Comparison of ENCODE assay signal across 16 cellular contexts in genomic region chr6:113742342-113742741, GRCh38.
DNase-seq lines count a peak whose midpoint lies in the region; ATAC-seq and TF ChIP-seq lines count a peak whose summit lies in the region.
"Had no signal": no experiment of that assay in that cellular context is flagged by ENCODE, and none has a peak within 500 bp of the region (broad histone marks: within the 10 kb centered on the region; RNA-seq: fewer than 3 reads in every experiment).

No MANE protein-coding gene starts in this region.

- WGBS in suprapubic skin: 91% methylated on average over 4 of the region's 4 CpGs
- 68 to 84% methylated on average over 4 of the region's 4 CpGs for WGBS in body of pancreas, 2 donors

- DNase-seq in cardiac muscle cell (ENCODE audit: low read depth in 1 of 2, low spot score in 1 of 2) (peak; percentile 49 to 92), left ventricle myocardium inferior (no peak), DMS79 (lab: John Stamatoyannopoulos, UW) (peak; percentile 52), NCI-H524 treated with DMSO at 0.1 percent for 48 hours (lab: John Stamatoyannopoulos, UW) (peak; percentile 70), suprapubic skin (ENCODE audit: low spot score in 2 of 2) (no peak), body of pancreas (no peak)
- no peak for DNase-seq in T-helper 2 cell treated with Interferon-gamma antibody and Interleukin-4, amounts not matched to agents 5 μg/mL and 100 μg/mL, for 36 hours (ENCODE audit: low spot score)
- DNase-seq: CD8-positive, alpha-beta T cell; DMS153; GDM1; GM23248 had no signal

- no peak overlapping the region for H3K27ac ChIP-seq in cardiac muscle cell
- H3K27ac ChIP-seq in left ventricle myocardium inferior (replicated peaks): no peak overlapping the region
- no peak overlapping the region for H3K27ac ChIP-seq in suprapubic skin
- H3K27ac ChIP-seq in body of pancreas: no peak overlapping the region
- H3K27ac ChIP-seq: BLaER1 treated with 17β-estradiol and CSF1 and Interleukin-3, amounts not matched to agents 10 nM and 100 nM; GM23248 had no signal

- no peak overlapping the region for H3K4me3 Mint-ChIP-seq in T-helper 2 cell treated with Interferon-gamma antibody and Interleukin-4, amounts not matched to agents 5 μg/mL and 100 μg/mL, for 36 hours
- H3K4me3 Mint-ChIP-seq: B cell; CD8-positive, alpha-beta T cell; IgD-negative memory B cell had no signal

- H3K36me3 ChIP-seq in cardiac muscle cell (no peaks in the 10 kb centered on the region), left ventricle myocardium inferior (no peaks in the 10 kb centered on the region), suprapubic skin (no peaks in the 10 kb centered on the region), body of pancreas (replicated peaks in 1 of 2; ENCODE audit: insufficient read depth in 1 of 2, low read depth in 2 of 2) (no peaks in the 10 kb centered on the region)
- H3K36me3 ChIP-seq: BLaER1 treated with 17β-estradiol and CSF1 and Interleukin-3, amounts not matched to agents 10 nM and 100 nM; HAP-1 had no signal

- no peaks in the 10 kb centered on the region for H3K9me3 ChIP-seq in cardiac muscle cell (ENCODE audit: low read depth)
- H3K9me3 ChIP-seq in left ventricle myocardium inferior (replicated peaks): no peaks in the 10 kb centered on the region
- H3K9me3 ChIP-seq in suprapubic skin: no peaks in the 10 kb centered on the region
- no peaks in the 10 kb centered on the region for H3K9me3 ChIP-seq in body of pancreas
- H3K9me3 ChIP-seq: BLaER1 treated with 17β-estradiol and CSF1 and Interleukin-3, amounts not matched to agents 10 nM and 100 nM; HAP-1 had no signal

- TF ChIP-seq EP300 in suprapubic skin (IDR thresholded peaks at IDR 0.05): no peak

- H3K4me1 ChIP-seq in cardiac muscle cell (ENCODE audit: low read depth) (peaks cover 21% of the 10 kb centered on the region), left ventricle myocardium inferior (peaks cover 4% of the 10 kb centered on the region), suprapubic skin (no peaks in the 10 kb centered on the region), body of pancreas (peaks cover 2% of the 10 kb centered on the region)
- H3K4me1 ChIP-seq: HAP-1 had no signal

- ATAC-seq in body of pancreas: no peak
- ATAC-seq: CD8-positive, alpha-beta T cell; HepG2 had no signal

- H3K27me3 Mint-ChIP-seq in T-helper 2 cell treated with Interferon-gamma antibody and Interleukin-4, amounts not matched to agents 5 μg/mL and 100 μg/mL, for 36 hours (ENCODE audit: low read depth): no peaks in the 10 kb centered on the region
- H3K27me3 Mint-ChIP-seq: B cell, IgD-negative memory B cell had no signal

- H3K9me3 Mint-ChIP-seq in T-helper 2 cell treated with Interferon-gamma antibody and Interleukin-4, amounts not matched to agents 5 μg/mL and 100 μg/mL, for 36 hours: no peaks in the 10 kb centered on the region
- H3K9me3 Mint-ChIP-seq: CD8-positive, alpha-beta T cell had no signal

- TF ChIP-seq CTCF in cardiac muscle cell (IDR thresholded peaks at IDR 0.05; ENCODE audit: low read depth, low read length) (no peak), left ventricle myocardium inferior (IDR thresholded peaks at IDR 0.05; ENCODE audit: borderline replicate concordance) (no peak), suprapubic skin (IDR thresholded peaks at IDR 0.05) (no peak), body of pancreas (IDR thresholded peaks at IDR 0.05) (no peak)

- no peak overlapping the region for H3K4me3 ChIP-seq in cardiac muscle cell
- H3K4me3 ChIP-seq in left ventricle myocardium inferior: no peak overlapping the region
- no peak overlapping the region for H3K4me3 ChIP-seq in suprapubic skin
- H3K4me3 ChIP-seq in body of pancreas: no peak overlapping the region
- H3K4me3 ChIP-seq: BLaER1 treated with 17β-estradiol and CSF1 and Interleukin-3, amounts not matched to agents 10 nM and 100 nM; GM23248; HAP-1 had no signal

- H3K27me3 ChIP-seq in cardiac muscle cell: peaks cover 41% of the 10 kb centered on the region
- no peaks in the 10 kb centered on the region for H3K27me3 ChIP-seq in left ventricle myocardium inferior (ENCODE audit: low read depth)
- no peaks in the 10 kb centered on the region for H3K27me3 ChIP-seq in suprapubic skin
- H3K27me3 ChIP-seq in body of pancreas: no peaks in the 10 kb centered on the region
- H3K27me3 ChIP-seq: BLaER1 treated with 17β-estradiol and CSF1 and Interleukin-3, amounts not matched to agents 10 nM and 100 nM had no signal

- no peaks in the 10 kb centered on the region for H3K36me3 Mint-ChIP-seq in T-helper 2 cell treated with Interferon-gamma antibody and Interleukin-4, amounts not matched to agents 5 μg/mL and 100 μg/mL, for 36 hours (ENCODE audit: low read depth)
- H3K36me3 Mint-ChIP-seq: CD8-positive, alpha-beta T cell; IgD-negative memory B cell had no signal

- TF ChIP-seq POLR2A in suprapubic skin (IDR thresholded peaks at IDR 0.05) (no peak), body of pancreas (IDR thresholded peaks at IDR 0.05) (no peak)

- H3K4me1 Mint-ChIP-seq in T-helper 2 cell treated with Interferon-gamma antibody and Interleukin-4, amounts not matched to agents 5 μg/mL and 100 μg/mL, for 36 hours (ENCODE audit: low read depth): no peaks in the 10 kb centered on the region

- intact Hi-C loops in left ventricle myocardium inferior (cut with micrococcal nuclease) (no loop called here), body of pancreas (cut with DNase I) (no loop called here)

- H3K27ac Mint-ChIP-seq in T-helper 2 cell treated with Interferon-gamma antibody and Interleukin-4, amounts not matched to agents 5 μg/mL and 100 μg/mL, for 36 hours: no peak overlapping the region
- H3K27ac Mint-ChIP-seq: B cell; CD8-positive, alpha-beta T cell; IgD-negative memory B cell had no signal

Comparison
In these comparisons a context has a peak if more than half of its experiments do, and no peak if none do; other contexts are left out.
1. DNase-seq: peak in cardiac muscle cell (2 of 2), DMS79 (single experiment) and NCI-H524 treated with DMSO at 0.1 percent for 48 hours (single experiment); none in left ventricle myocardium inferior (single experiment), T-helper 2 cell treated with Interferon-gamma antibody and Interleukin-4, amounts not matched to agents 5 μg/mL and 100 μg/mL, for 36 hours (single experiment), suprapubic skin (0 of 2) and body of pancreas (0 of 4).